12 cellular contexts compared by ENCODE assay signal in genomic region chr2:237866119-237866621, GRCh38. TPM values are rescaled to one million over a fixed set of nuclear protein-coding genes. Genes with fewer than 3 reads are reported as not detected.
DNase-seq lines count a peak whose midpoint lies in the region; ATAC-seq and TF ChIP-seq lines count a peak whose summit lies in the region.
"Had no signal": no experiment of that assay in that cellular context is flagged by ENCODE, and none has a peak within 500 bp of the region (broad histone marks: within the 10 kb centered on the region; RNA-seq: fewer than 3 reads in every experiment).

No MANE protein-coding gene starts in this region.

- POLR2A ChIA-PET in SK-N-SH (lab: Yijun Ruan, JAX), result interaction anchor here (0.6 to 2.0 kb wide), 3 partner anchors 10 to 57 kb away, joined by 4 to 7 read pairs (median 5); no protein-coding TSS in a partner anchor
- POLR2A ChIA-PET in activated CD8-positive, alpha-beta T cell treated with anti-CD3 and anti-CD28 coated beads, Interleukin-2, amount 10 ng/mL, durations not matched to agents 7 days and 5 days (lab: Charles Lee), result no interaction called here

- TF ChIP-seq EP300 in SK-N-SH (IDR thresholded peaks at IDR 0.05; ENCODE audit: borderline replicate concordance in 1 of 2, low read depth in 1 of 2, low read length in 1 of 2), result no peak

- H3K36me3 Mint-ChIP-seq in activated CD8-positive, alpha-beta T cell treated with anti-CD3 and anti-CD28 coated beads, Interleukin-2, amount 10 ng/mL, durations not matched to agents 7 days and 5 days (ENCODE audit: low read depth), result no peaks in the 10 kb centered on the region

- CTCF ChIA-PET in SK-N-SH (lab: Yijun Ruan, JAX), result interaction anchor here (0.6 to 8.0 kb wide), 7 partner anchors 10 to 397 kb away, joined by 3 to 58 read pairs (median 3); no protein-coding TSS in a partner anchor
- CTCF ChIA-PET in activated CD8-positive, alpha-beta T cell treated with anti-CD3 and anti-CD28 coated beads, Interleukin-2, amount 10 ng/mL, durations not matched to agents 7 days and 5 days (lab: Charles Lee), result interaction anchor here (1.3 to 1.6 kb wide), 2 partner anchors 26 to 397 kb away, joined by 3 to 4 read pairs; no protein-coding TSS in a partner anchor

- H3K9me3 ChIP-seq in SK-N-SH (no peaks in the 10 kb centered on the region), right atrium auricular region (no peaks in the 10 kb centered on the region), smooth muscle cell (replicated peaks; ENCODE audit: low read depth) (no peaks in the 10 kb centered on the region)
- H3K9me3 ChIP-seq: colonic mucosa had no signal

- no peak overlapping the region for H3K4me3 Mint-ChIP-seq in activated CD8-positive, alpha-beta T cell treated with anti-CD3 and anti-CD28 coated beads, Interleukin-2, amount 10 ng/mL, durations not matched to agents 7 days and 5 days

- H4K20me1 ChIP-seq in SK-N-SH (ENCODE audit: insufficient read depth) (no peaks in the 10 kb centered on the region), smooth muscle cell (ENCODE audit: low read depth) (no peaks in the 10 kb centered on the region)

- H3K27ac Mint-ChIP-seq in activated CD8-positive, alpha-beta T cell treated with anti-CD3 and anti-CD28 coated beads, Interleukin-2, amount 10 ng/mL, durations not matched to agents 7 days and 5 days, result no peak overlapping the region

- H3K27me3 Mint-ChIP-seq in activated CD8-positive, alpha-beta T cell treated with anti-CD3 and anti-CD28 coated beads, Interleukin-2, amount 10 ng/mL, durations not matched to agents 7 days and 5 days (ENCODE audit: low read depth), result peaks cover 33% of the 10 kb centered on the region

- H2AFZ ChIP-seq in SK-N-SH (ENCODE audit: low read depth) (peak overlapping the region; percentile 87), smooth muscle cell (ENCODE audit: low read depth) (no peak overlapping the region)

- no peak for ATAC-seq in HG02571 (IDR thresholded peaks at IDR 0.05; ENCODE audit: unreplicated experiment)
- ATAC-seq in activated CD8-positive, alpha-beta T cell treated with anti-CD3 and anti-CD28 coated beads, Interleukin-2, amount 10 ng/mL, durations not matched to agents 7 days and 5 days, result no peak
- no peak for ATAC-seq in GM18907 (IDR thresholded peaks at IDR 0.05; ENCODE audit: unreplicated experiment)

- H3K4me2 ChIP-seq in SK-N-SH, result peak overlapping the region; percentile 73
- H3K4me2 ChIP-seq in smooth muscle cell, result peak overlapping the region; percentile 70

- H3F3A ChIP-seq in SK-N-SH (replicated peaks; ENCODE audit: insufficient read depth) (peaks cover 6% of the 10 kb centered on the region), smooth muscle cell (ENCODE audit: low read depth) (peaks cover 13% of the 10 kb centered on the region)

- no peaks in the 10 kb centered on the region for H3K9me2 ChIP-seq in SK-N-SH

- peak overlapping the region; percentile 41; the same call in 1 of the 2 replicates for H3K9ac ChIP-seq in SK-N-SH
- peak overlapping the region; percentile 82 for H3K9ac ChIP-seq in smooth muscle cell (ENCODE audit: low read depth)

- no peaks in the 10 kb centered on the region for H3K27me3 ChIP-seq in SK-N-SH (ENCODE audit: insufficient read depth)
- H3K27me3 ChIP-seq in right atrium auricular region, result no peaks in the 10 kb centered on the region
- no peaks in the 10 kb centered on the region for H3K27me3 ChIP-seq in smooth muscle cell (ENCODE audit: low read depth)
- H3K27me3 ChIP-seq: colonic mucosa had no signal

- peaks cover 15% of the 10 kb centered on the region for H3K4me1 Mint-ChIP-seq in activated CD8-positive, alpha-beta T cell treated with anti-CD3 and anti-CD28 coated beads, Interleukin-2, amount 10 ng/mL, durations not matched to agents 7 days and 5 days (ENCODE audit: low read depth)

- H3K9me3 Mint-ChIP-seq in activated CD8-positive, alpha-beta T cell treated with anti-CD3 and anti-CD28 coated beads, Interleukin-2, amount 10 ng/mL, durations not matched to agents 7 days and 5 days (ENCODE audit: insufficient read depth), result no peaks in the 10 kb centered on the region

- no peak for TF ChIP-seq RAD21 in SK-N-SH (IDR thresholded peaks at IDR 0.05; ENCODE audit: low read length)

- H3K4me1 ChIP-seq in SK-N-SH (ENCODE audit: control insufficient read depth in 1 of 2, insufficient read depth in 2 of 2, low read depth in 1 of 2, low read length in 1 of 2) (peaks cover 23 to 70% of the 10 kb centered on the region in 2 experiments), right atrium auricular region (peaks cover 0 to 30% of the 10 kb centered on the region in 2 donors), smooth muscle cell (ENCODE audit: low read depth) (peaks cover 8% of the 10 kb centered on the region)
- H3K4me1 ChIP-seq: colonic mucosa had no signal

- TF ChIP-seq CTCF in SK-N-SH (IDR thresholded peaks at IDR 0.05), result no peak
- TF ChIP-seq CTCF in right atrium auricular region (IDR thresholded peaks at IDR 0.05), result no peak
- no peak for TF ChIP-seq CTCF in smooth muscle cell (IDR thresholded peaks at IDR 0.05; ENCODE audit: borderline replicate concordance, insufficient read depth, poor library complexity, severe bottlenecking)

- H3K27ac ChIP-seq in SK-N-SH (ENCODE audit: low read depth in 2 of 2, low read length in 1 of 2) (peak overlapping the region; percentile 81 to 96), right atrium auricular region (peak overlapping the region; percentile 88 to 94), smooth muscle cell (ENCODE audit: low read depth) (peak overlapping the region; percentile 97)
- H3K27ac ChIP-seq: colonic mucosa had no signal

- no peak overlapping the region for H3K4me3 ChIP-seq in SK-N-SH (ENCODE audit: low read depth in 2 of 2, low read length in 1 of 2)
- no peak overlapping the region for H3K4me3 ChIP-seq in right atrium auricular region
- no peak overlapping the region for H3K4me3 ChIP-seq in smooth muscle cell
- H3K4me3 ChIP-seq: colonic mucosa had no signal

- WGBS in SK-N-SH (ENCODE audit: low lambda C conversion rate), result 21% methylated on average over 11 of the region's 12 CpGs
- WGBS in smooth muscle cell (ENCODE audit: low lambda C conversion rate), result 15% methylated on average over 12 of the region's 12 CpGs

- H3K79me2 ChIP-seq in SK-N-SH (ENCODE audit: insufficient read depth) (no peaks in the 10 kb centered on the region), smooth muscle cell (ENCODE audit: low read depth) (no peaks in the 10 kb centered on the region)

- no peaks in the 10 kb centered on the region for H3K36me3 ChIP-seq in SK-N-SH (replicated peaks in 1 of 2; ENCODE audit: control insufficient read depth in 1 of 2, insufficient read depth in 2 of 2, low read length in 1 of 2)
- no peaks in the 10 kb centered on the region for H3K36me3 ChIP-seq in right atrium auricular region
- no peaks in the 10 kb centered on the region for H3K36me3 ChIP-seq in smooth muscle cell (ENCODE audit: low read depth)
- H3K36me3 ChIP-seq: colonic mucosa had no signal

- DNase-seq in DMS53 (lab: John Stamatoyannopoulos, UW) (peak; percentile 24), DMS53 treated with DMSO at 0.1 percent for 48 hours (lab: John Stamatoyannopoulos, UW; ENCODE audit: unreplicated experiment) (no peak), SK-N-SH (peak; percentile 42), right atrium auricular region (ENCODE audit: low spot score) (peak; percentile 49), smooth muscle cell (lab: John Stamatoyannopoulos, UW; ENCODE audit: unreplicated experiment) (no peak)
- no peak for DNase-seq in activated CD8-positive, alpha-beta T cell treated with anti-CD3 and anti-CD28 coated beads, Interleukin-2, amount 10 ng/mL, durations not matched to agents 7 days and 5 days
- DNase-seq: colonic mucosa, left cardiac atrium, NCI-H187, substantia nigra had no signal

TF ChIP-seq in SK-N-SH, 30 proteins besides CTCF, POLR2A, EP300 and RAD21 (continues in another document):
- TF ChIP-seq REST (IDR thresholded peaks at IDR 0.05; ENCODE audit: low read depth, low read length), result 0 out of 2 replicates have a peak, but pooled peaks have one; percentile 30
- no peak for TF ChIP-seq MEF2A (IDR thresholded peaks at IDR 0.05; ENCODE audit: borderline replicate concordance, low read depth)
- TF ChIP-seq GATA2 (CRISPR knock-in tag; IDR thresholded peaks at IDR 0.05), result no peak
- no peak for TF ChIP-seq TAF1 (IDR thresholded peaks at IDR 0.05; ENCODE audit: borderline replicate concordance, low read depth, low read length)
- TF ChIP-seq TCF12 (IDR thresholded peaks at IDR 0.05), result peak; percentile 57; the same call in 1 of the 2 replicates
- no peak for TF ChIP-seq MXI1 (IDR thresholded peaks at IDR 0.05; ENCODE audit: low read depth, low read length)
- TF ChIP-seq JUND (IDR thresholded peaks at IDR 0.05), result peak; percentile 81
- peak; percentile 60 for TF ChIP-seq POLR2AphosphoS5 (IDR thresholded peaks at IDR 0.05; ENCODE audit: low read depth, low read length)

RNA-seq across cellular contexts. Expression of gene RAMP1, which starts 6.7 kb away (rescaled TPM):
- 21.2 and 27.9 TPM in 2 replicates for polyA plus RNA-seq in SK-N-SH (2012; rRNA removed)
- 9.2 and 16.3 TPM in 2 replicates for polyA plus RNA-seq in SK-N-SH (2012; cell fraction: cytosol; rRNA removed)
- polyA plus RNA-seq in SK-N-SH (2012; cell fraction: nucleus; rRNA removed), result 6.3 and 8.5 TPM in 2 replicates
- 100 to 1,000 TPM; 239 to 275 TPM for total RNA-seq in right atrium auricular region
- total RNA-seq in smooth muscle cell, result 11.1 and 24.0 TPM in 2 replicates
- polyA plus RNA-seq in smooth muscle cell, result 70.8 and 72.0 TPM in 2 replicates
- total RNA-seq in activated CD8-positive, alpha-beta T cell treated with anti-CD3 and anti-CD28 coated beads, Interleukin-2, amount 10 ng/mL, durations not matched to agents 7 days and 5 days, result 1 to 10 TPM; 5.8 to 5.9 TPM

Comparison
In these comparisons a context has a peak if more than half of its experiments do, and no peak if none do; other contexts are left out.
1. DNase-seq: peak in DMS53 (single experiment), SK-N-SH (single experiment) and right atrium auricular region (single experiment); none in DMS53 treated with DMSO at 0.1 percent for 48 hours (single experiment), smooth muscle cell (single experiment) and activated CD8-positive, alpha-beta T cell treated with anti-CD3 and anti-CD28 coated beads, Interleukin-2, amount 10 ng/mL, durations not matched to agents 7 days and 5 days (single experiment).
2. Peak in every context shown above with its lines, with median percentiles within 50 percentile points of each other: H3K27ac ChIP-seq.